In the genomic region with DNA sequence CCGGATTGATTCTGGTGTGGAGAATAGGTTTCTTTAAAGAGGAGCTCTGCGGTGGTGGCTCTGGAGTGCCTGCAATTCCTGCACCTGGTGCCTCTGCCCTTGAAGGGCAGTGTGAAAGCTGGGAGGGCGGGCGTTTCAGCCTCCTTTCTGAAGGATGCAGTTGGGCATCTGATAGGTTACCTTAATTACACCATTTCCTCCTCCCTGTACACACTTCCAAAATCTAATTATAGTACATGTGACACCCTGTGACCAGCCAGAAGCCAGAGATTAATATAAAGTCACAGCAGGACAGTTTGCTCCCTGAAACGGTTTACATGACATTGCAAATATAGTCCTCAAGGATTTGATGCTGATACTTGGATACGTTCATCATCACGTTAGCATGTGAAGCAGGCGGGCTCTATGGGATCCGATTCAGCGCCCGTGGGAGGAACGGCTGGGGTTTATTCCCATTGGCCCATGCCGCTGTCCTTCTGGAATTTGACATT, we compare ENCODE assay signal across 1 cellular context.
A peak's percentile ranks its signal among the peaks of the same experiment; 100 is the strongest.
TF ChIP-seq lines count a peak whose summit lies in the region.

No MANE protein-coding gene starts in this region.

TF ChIP-seq in HEK293T, 16 proteins besides CTCF, POLR2A, EP300 and RAD21 (continued from another document):
- TF ChIP-seq, protein P1, sequence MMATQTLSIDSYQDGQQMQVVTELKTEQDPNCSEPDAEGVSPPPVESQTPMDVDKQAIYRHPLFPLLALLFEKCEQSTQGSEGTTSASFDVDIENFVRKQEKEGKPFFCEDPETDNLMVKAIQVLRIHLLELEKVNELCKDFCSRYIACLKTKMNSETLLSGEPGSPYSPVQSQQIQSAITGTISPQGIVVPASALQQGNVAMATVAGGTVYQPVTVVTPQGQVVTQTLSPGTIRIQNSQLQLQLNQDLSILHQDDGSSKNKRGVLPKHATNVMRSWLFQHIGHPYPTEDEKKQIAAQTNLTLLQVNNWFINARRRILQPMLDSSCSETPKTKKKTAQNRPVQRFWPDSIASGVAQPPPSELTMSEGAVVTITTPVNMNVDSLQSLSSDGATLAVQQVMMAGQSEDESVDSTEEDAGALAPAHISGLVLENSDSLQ (IDR thresholded peaks at IDR 0.05) = peak; percentile 72
- TF ChIP-seq HDGF (IDR thresholded peaks at IDR 0.05; ENCODE audit: borderline replicate concordance) (no peak), NFRKB (IDR thresholded peaks at IDR 0.05) (no peak), ARNT (IDR thresholded peaks at IDR 0.05) (no peak)
